ENCODE assay signal across 12 cellular contexts in the genomic region with DNA sequence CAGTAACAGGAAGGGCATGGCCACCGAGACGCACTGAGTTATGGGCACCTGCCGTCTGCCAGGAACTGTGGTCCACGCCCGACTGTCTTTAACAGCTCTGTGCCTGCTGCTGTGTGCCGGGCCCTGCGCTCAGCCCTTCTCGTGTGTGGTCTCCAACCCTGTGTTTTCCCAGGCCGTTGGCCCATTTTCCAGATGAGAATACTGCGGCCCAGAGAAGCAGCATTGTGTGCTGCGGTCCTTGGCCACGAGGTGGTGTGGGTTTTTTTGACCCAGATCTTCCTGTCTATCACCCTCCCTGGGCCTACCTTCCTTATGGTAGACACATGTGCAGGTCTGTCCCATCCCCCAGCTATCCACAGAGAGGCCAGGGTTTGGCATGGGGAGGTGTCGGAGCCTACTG. TPM values are rescaled to one million over a fixed set of nuclear protein-coding genes. Genes with fewer than 3 reads are reported as not detected.
DNase-seq lines count a peak whose midpoint lies in the region; ATAC-seq and TF ChIP-seq lines count a peak whose summit lies in the region.
"Had no signal": no experiment of that assay in that cellular context is flagged by ENCODE, and none has a peak within 500 bp of the region (broad histone marks: within the 10 kb centered on the region; RNA-seq: fewer than 3 reads in every experiment).

No MANE protein-coding gene starts in this region.

- ATAC-seq in RWPE2 (ENCODE audit: low read depth), result no peak
- no peak for ATAC-seq in foreskin keratinocyte
- no peak for ATAC-seq in GM21381 (IDR thresholded peaks at IDR 0.05; ENCODE audit: unreplicated experiment)

- H3K36me3 ChIP-seq in GM06990 (ENCODE audit: control insufficient read depth, insufficient read depth, low read length), result no peaks in the 10 kb centered on the region
- no peaks in the 10 kb centered on the region for H3K36me3 ChIP-seq in RWPE2 (ENCODE audit: low read depth)
- no peaks in the 10 kb centered on the region for H3K36me3 ChIP-seq in skeletal muscle tissue (ENCODE audit: control insufficient read depth in 3 of 3, insufficient read depth in 3 of 3, low read length in 3 of 3)

- H3K4me3 ChIP-seq in GM06990 (replicated peaks; ENCODE audit: low read depth, low read length) (no peak overlapping the region), RWPE2 (ENCODE audit: severe bottlenecking) (no peak overlapping the region), skeletal muscle tissue (ENCODE audit: low read length in 3 of 3) (no peak overlapping the region)

- peak; percentile 34 for TF ChIP-seq CTCF in GM06990 (IDR thresholded peaks at IDR 0.05; ENCODE audit: insufficient read depth, low read length, poor library complexity, severe bottlenecking)
- peak; percentile 17 for TF ChIP-seq CTCF in RWPE2 (IDR thresholded peaks at IDR 0.05; ENCODE audit: poor library complexity, severe bottlenecking)
- peak; percentile 32 for TF ChIP-seq CTCF in foreskin keratinocyte (conservative IDR thresholded peaks at IDR 0.05)

- no peak for DNase-seq in GM06990 (ENCODE audit: extremely low read depth, insufficient read length)
- no peak for DNase-seq in RWPE2 (ENCODE audit: low spot score)
- no peak for DNase-seq in foreskin keratinocyte
- DNase-seq in activated CD4-positive, alpha-beta T cell treated with anti-CD3 and anti-CD28 coated beads for 48 hours, result no peak
- DNase-seq in HUDEP-2 (lab: John Stamatoyannopoulos, UW; ENCODE audit: unreplicated experiment in 76 of 76), result no peak
- DNase-seq in DMS79 (lab: John Stamatoyannopoulos, UW), result no peak
- DNase-seq: CD4-positive, alpha-beta memory T cell; HCEC 1CT; naive thymus-derived CD4-positive, alpha-beta T cell; NCI-H2171 had no signal

- H3K27me3 ChIP-seq in GM06990 (replicated peaks; ENCODE audit: control insufficient read depth, insufficient read depth, low read length) (no peaks in the 10 kb centered on the region), RWPE2 (ENCODE audit: insufficient read depth, poor library complexity, severe bottlenecking) (no peaks in the 10 kb centered on the region), foreskin keratinocyte (no peaks in the 10 kb centered on the region), skeletal muscle tissue (ENCODE audit: control insufficient read depth in 3 of 3, insufficient read depth in 3 of 3, low read length in 3 of 3) (no peaks in the 10 kb centered on the region)

- H3K9me3 ChIP-seq in RWPE2 (ENCODE audit: severe bottlenecking) (no peaks in the 10 kb centered on the region), skeletal muscle tissue (ENCODE audit: control insufficient read depth in 3 of 3, low read length in 3 of 3) (no peaks in the 10 kb centered on the region)

- H3K9ac ChIP-seq in skeletal muscle tissue (ENCODE audit: low read depth in 1 of 3, low read length in 3 of 3), result peak overlapping the region in 2 of 3 donors; percentile 38 to 88

- peaks cover 64% of the 10 kb centered on the region for H3K4me1 ChIP-seq in RWPE2 (ENCODE audit: insufficient read depth, poor library complexity, severe bottlenecking)
- peaks cover 11% of the 10 kb centered on the region for H3K4me1 ChIP-seq in foreskin keratinocyte
- peaks cover 93 to 99% (median 95%) of the 10 kb centered on the region in 3 donors for H3K4me1 ChIP-seq in skeletal muscle tissue (ENCODE audit: control insufficient read depth in 3 of 3, insufficient read depth in 3 of 3, low read length in 3 of 3)

- peak overlapping the region; percentile 95 for H3K27ac ChIP-seq in RWPE2 (ENCODE audit: poor library complexity, severe bottlenecking)
- H3K27ac ChIP-seq in foreskin keratinocyte, result no peak overlapping the region
- H3K27ac ChIP-seq in skeletal muscle tissue (ENCODE audit: low read depth, low read length), result peak overlapping the region; percentile 86

RNA-seq across cellular contexts. Expression of gene RXRA, which starts 47.0 kb away (rescaled TPM):
- 24.1 and 25.2 TPM in 2 replicates for total RNA-seq in foreskin keratinocyte
- 16.5 and 18.3 TPM in 2 replicates for polyA plus RNA-seq in foreskin keratinocyte
- total RNA-seq in skeletal muscle tissue, result 11.5 TPM
